ENCODE assay signal across 8 cellular contexts in genomic region chr4:10157478-10158354, GRCh38. TPM values are rescaled to one million over a fixed set of nuclear protein-coding genes. Genes with fewer than 3 reads are reported as not detected.
DNase-seq lines count a peak whose midpoint lies in the region; ATAC-seq and TF ChIP-seq lines count a peak whose summit lies in the region.

No MANE protein-coding gene starts in this region.

- CTCF ChIA-PET in activated CD4-positive, alpha-beta T cell treated with anti-CD3 and anti-CD28 coated beads, Interleukin-2, amount 10 ng/mL, durations not matched to agents 7 days and 5 days (lab: Charles Lee) = interaction anchor here (0.8 to 1.3 kb wide), 10 partner anchors 14 to 395 kb away, joined by 3 to 5 read pairs (median 3); no protein-coding TSS in a partner anchor

- no peaks in the 10 kb centered on the region for H3K27me3 Mint-ChIP-seq in activated CD4-positive, alpha-beta T cell treated with anti-CD3 and anti-CD28 coated beads, Interleukin-2, amount 10 ng/mL, durations not matched to agents 7 days and 5 days

- peaks cover 20% of the 10 kb centered on the region for H3K4me1 Mint-ChIP-seq in activated CD4-positive, alpha-beta T cell treated with anti-CD3 and anti-CD28 coated beads, Interleukin-2, amount 10 ng/mL, durations not matched to agents 7 days and 5 days

- POLR2A ChIA-PET in activated CD4-positive, alpha-beta T cell treated with anti-CD3 and anti-CD28 coated beads, Interleukin-2, amount 10 ng/mL, durations not matched to agents 7 days and 5 days (lab: Charles Lee) = no interaction called here

- no peaks in the 10 kb centered on the region for H3K36me3 ChIP-seq in mucosa of descending colon (ENCODE audit: low read depth)

- DNase-seq in AG20443 (ENCODE audit: low spot score) (peak; percentile 91), NCI-H2196 (lab: John Stamatoyannopoulos, UW; ENCODE audit: unreplicated experiment) (peak; percentile 70), epidermal melanocyte (ENCODE audit: insufficient read length, low spot score) (peak; percentile 48), mucosa of descending colon (peak in 2 of 3 donors; percentile 42 to 61), superior temporal gyrus (ENCODE audit: extremely low spot score) (peak; percentile 86)
- DNase-seq in activated CD4-positive, alpha-beta T cell treated with anti-CD3 and anti-CD28 coated beads, Interleukin-2, amount 10 ng/mL, durations not matched to agents 7 days and 5 days = peak; percentile 44

- no peak overlapping the region for H3K4me3 ChIP-seq in mucosa of descending colon

- no peaks in the 10 kb centered on the region for H3K9me3 ChIP-seq in mucosa of descending colon

- H3K36me3 Mint-ChIP-seq in activated CD4-positive, alpha-beta T cell treated with anti-CD3 and anti-CD28 coated beads, Interleukin-2, amount 10 ng/mL, durations not matched to agents 7 days and 5 days (ENCODE audit: low read depth) = no peaks in the 10 kb centered on the region

- H3K27ac Mint-ChIP-seq in activated CD4-positive, alpha-beta T cell treated with anti-CD3 and anti-CD28 coated beads, Interleukin-2, amount 10 ng/mL, durations not matched to agents 7 days and 5 days = no peak overlapping the region

- no peaks in the 10 kb centered on the region for H3K9me3 Mint-ChIP-seq in activated CD4-positive, alpha-beta T cell treated with anti-CD3 and anti-CD28 coated beads, Interleukin-2, amount 10 ng/mL, durations not matched to agents 7 days and 5 days

- ATAC-seq in GM18517 (IDR thresholded peaks at IDR 0.05; ENCODE audit: unreplicated experiment) = peak; percentile 78
- peak; percentile 66 for ATAC-seq in HG03025 (IDR thresholded peaks at IDR 0.05; ENCODE audit: low FRiP score, unreplicated experiment)
- peak; percentile 78 for ATAC-seq in mucosa of descending colon

- TF ChIP-seq CTCF in mucosa of descending colon (IDR thresholded peaks at IDR 0.05) = peak; percentile 67

- peaks cover 11% of the 10 kb centered on the region for H3K4me1 ChIP-seq in mucosa of descending colon (ENCODE audit: low read depth)

- no peak overlapping the region for H3K4me3 Mint-ChIP-seq in activated CD4-positive, alpha-beta T cell treated with anti-CD3 and anti-CD28 coated beads, Interleukin-2, amount 10 ng/mL, durations not matched to agents 7 days and 5 days

- intact Hi-C loops in mucosa of descending colon (cut with DNase I, micrococcal nuclease) = loop anchor here in 1 of 2 donors (5.0 kb wide), 1 partner anchor 245 kb away; no protein-coding TSS in a partner anchor

RNA-seq across cellular contexts. Expression of gene WDR1, which starts 41.1 kb away (rescaled TPM):
- total RNA-seq in activated CD4-positive, alpha-beta T cell treated with anti-CD3 and anti-CD28 coated beads, Interleukin-2, amount 10 ng/mL, durations not matched to agents 7 days and 5 days = 100 to 1,000 TPM; 452 to 454 TPM
- total RNA-seq in mucosa of descending colon = 100 to 1,000 TPM; 366 to 467 (median 380) TPM
